28 cellular contexts compared by ENCODE assay signal in the genomic region with DNA sequence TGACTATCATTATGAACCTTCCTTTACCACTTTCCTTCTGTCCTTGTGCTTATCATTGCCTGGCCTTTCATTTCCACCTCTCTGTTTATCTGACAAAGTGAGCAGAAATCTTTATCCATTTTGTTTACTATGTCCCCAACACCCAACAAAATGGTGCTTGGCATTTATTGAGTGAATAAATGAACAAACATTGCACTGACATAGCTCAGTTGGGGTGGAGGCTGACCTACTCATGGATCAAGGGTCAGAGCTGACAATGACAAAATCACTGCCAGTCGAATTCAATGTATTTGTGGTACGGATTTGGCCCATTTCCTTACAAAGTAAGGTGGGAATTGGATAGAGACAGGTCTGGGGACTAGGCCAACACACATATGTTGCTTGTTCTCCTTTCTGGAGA.
"Had no signal": no experiment of that assay in that cellular context is flagged by ENCODE, and none has a peak within 500 bp of the region (broad histone marks: within the 10 kb centered on the region; RNA-seq: fewer than 3 reads in every experiment).

No MANE protein-coding gene starts in this region.

- ATAC-seq: naive thymus-derived CD8-positive, alpha-beta T cell; natural killer cell treated with Interleukin-12 subunit alpha and Interleukin-12 subunit beta and Interleukin-15 and Interleukin-18, amount 100 ng/mL, for 72 hours; pancreas; psoas muscle; right cardiac atrium; sciatic nerve; stimulated activated memory B cell treated with anti-CD40 and anti-IgM and Interleukin-4, amounts not matched to agents 10 μg/mL and 1 μg/mL and 100 μg/mL, for 72 hours; stimulated activated naive CD8-positive, alpha-beta T cell treated with anti-CD3 and anti-CD28 coated beads, Interleukin-15, amount 100 ng/mL, for 72 hours; stimulated activated naive CD8-positive, alpha-beta T cell treated with anti-CD3 and anti-CD28 coated beads, Interleukin-15, Interleukin-2, amounts not matched to agents 100 U/mL and 50 U/mL, for 24 hours; upper lobe of right lung had no signal

- H3K27ac ChIP-seq: neutrophil, pancreas, psoas muscle, skin epidermis, spleen, suprapubic skin, testis, tibial artery, transverse colon, upper lobe of right lung, uterus had no signal

- H3K9me3 ChIP-seq: neutrophil, pancreas, psoas muscle, spleen, suprapubic skin, testis, tibial artery, transverse colon, upper lobe of right lung, uterus had no signal

- H3K4me1 ChIP-seq: pancreas, psoas muscle, spleen, suprapubic skin, testis, tibial artery, transverse colon, upper lobe of right lung, uterus had no signal

- DNase-seq: naive thymus-derived CD8-positive, alpha-beta T cell; nephron progenitor cell; nucleus accumbens; pancreas; psoas muscle; right cardiac atrium; spleen; stimulated activated CD4-positive, alpha-beta T cell treated with anti-CD3 and anti-CD28 coated beads, Interleukin-12 subunit alpha, Interleukin-12 subunit beta, amount 100 ng/mL, for 4 hours; stimulated activated CD4-positive, alpha-beta T cell treated with anti-CD3 and anti-CD28 coated beads, Interleukin-1b, Interleukin-23, amount 100 ng/mL, for 48 hours; stimulated activated CD4-positive, alpha-beta T cell treated with anti-CD3 and anti-CD28 coated beads, Interleukin-4, amount 100 ng/mL, for 1 hour; stimulated activated CD4-positive, alpha-beta T cell treated with anti-CD3 and anti-CD28 coated beads, Interleukin-4, amount 100 ng/mL, for 4 hours; stimulated activated CD8-positive, alpha-beta memory T cell treated with anti-CD3 and anti-CD28 coated beads, Interleukin-4, amount 100 ng/mL, for 48 hours; stimulated activated naive CD4-positive, alpha-beta T cell; stimulated activated naive CD8-positive, alpha-beta T cell treated with anti-CD3 and anti-CD28 coated beads, Interleukin-15, amount 100 ng/mL, for 72 hours; stimulated activated naive CD8-positive, alpha-beta T cell treated with anti-CD3 and anti-CD28 coated beads, Interleukin-15, Interleukin-2, amounts not matched to agents 100 U/mL and 50 U/mL, for 24 hours; substantia nigra; testis; tibial artery; transverse colon; upper lobe of right lung; uterus had no signal

- H3K27me3 ChIP-seq: neutrophil, pancreas, testis, tibial artery, transverse colon, upper lobe of right lung, uterus had no signal

- H3K36me3 ChIP-seq: neutrophil, pancreas, spleen, suprapubic skin, tibial artery, transverse colon, upper lobe of right lung, uterus had no signal

- FAIRE-seq: pancreas had no signal

- H3K4me2 ChIP-seq: smooth muscle cell had no signal

- H3K4me3 ChIP-seq: pancreas, psoas muscle, skin epidermis, smooth muscle cell, spleen, suprapubic skin, testis, tibial artery, transverse colon, upper lobe of right lung, uterus had no signal
